ENCODE assay signal across 8 cellular contexts in genomic region chr3:179071161-179071568, GRCh38. TPM values are rescaled to one million over a fixed set of nuclear protein-coding genes. Genes with fewer than 3 reads are reported as not detected.
DNase-seq lines count a peak whose midpoint lies in the region; ATAC-seq, FAIRE-seq and TF ChIP-seq lines count a peak whose summit lies in the region.

No MANE protein-coding gene starts in this region.

- peaks cover 18% of the 10 kb centered on the region for H3K36me3 ChIP-seq in adipocyte (ENCODE audit: control insufficient read depth, insufficient read depth, low read length, severe bottlenecking)
- H3K36me3 ChIP-seq in iPS-15b (ENCODE audit: control insufficient read depth, insufficient read depth, low read length) = no peaks in the 10 kb centered on the region

- no peak for TF ChIP-seq CTCF in AG09309 (IDR thresholded peaks at IDR 0.05; ENCODE audit: control insufficient read depth, insufficient read depth, low read depth, low read length, missing control alignments)

- H3K9ac ChIP-seq in adipocyte (ENCODE audit: low read length) = peak overlapping the region; percentile 97
- peak overlapping the region; percentile 48 for H3K9ac ChIP-seq in iPS-15b (ENCODE audit: low read depth, low read length)

- no peaks in the 10 kb centered on the region for H3K9me3 ChIP-seq in adipocyte (ENCODE audit: control insufficient read depth, low read length)
- no peaks in the 10 kb centered on the region for H3K9me3 ChIP-seq in iPS-15b (ENCODE audit: control insufficient read depth, insufficient read depth, low read length)

- in situ Hi-C loops in SK-MEL-5 (cut with HindIII; ENCODE audit: low pct_unique_long_range_greater_than_20kb, low sequenced_read_pairs) = no loop called here

- peak; percentile 39 for ATAC-seq in HG03342 (IDR thresholded peaks at IDR 0.05; ENCODE audit: unreplicated experiment)

- peak; percentile 26 for FAIRE-seq in GM19239 (lab: Jason Lieb, UNC)

- H3K4me3 ChIP-seq in AG09309 (ENCODE audit: control insufficient read depth, low read depth, low read length) (peak overlapping the region; percentile 66), adipocyte (ENCODE audit: low read length) (peak overlapping the region; percentile 100), iPS-15b (ENCODE audit: low read depth, low read length) (peak overlapping the region; percentile 92)

- H3K4me1 ChIP-seq in adipocyte (ENCODE audit: control insufficient read depth, insufficient read depth, low read length) = peaks cover 31% of the 10 kb centered on the region
- H3K4me1 ChIP-seq in iPS-15b (ENCODE audit: control insufficient read depth, insufficient read depth, low read length) = peaks cover 2% of the 10 kb centered on the region

- DNase-seq in AG09309 (ENCODE audit: low read depth) (no peak), GM19239 (ENCODE audit: insufficient read length, low spot score) (no peak), SK-MEL-5 (ENCODE audit: low read depth, low spot score) (peak; percentile 34), adipocyte (ENCODE audit: low read depth) (peak; percentile 77), AML-193 (lab: John Stamatoyannopoulos, UW) (no peak)
- DNase-seq in stimulated activated CD4-positive, alpha-beta T cell treated with anti-CD3 and anti-CD28 coated beads, Interleukin-12 subunit alpha, Interleukin-12 subunit beta, amount 100 ng/mL, for 4 hours = peak; percentile 51

- H3K27me3 ChIP-seq in adipocyte (replicated peaks; ENCODE audit: control insufficient read depth, insufficient read depth, low read length) (no peaks in the 10 kb centered on the region), iPS-15b (ENCODE audit: control insufficient read depth, insufficient read depth, low read length) (no peaks in the 10 kb centered on the region)

RNA-seq across cellular contexts. Expression of gene ZMAT3, which starts 0.4 kb away (rescaled TPM):
- total RNA-seq in SK-MEL-5 (2014; rRNA removed; shearing (Covaris generic)) = 12.2 and 13.2 TPM in 2 replicates
- polyA plus RNA-seq in SK-MEL-5 (2015; cell fraction: cytosol; rRNA removed) = 24.2 and 36.7 TPM in 2 replicates
- 9.9 and 13.8 TPM in 2 replicates for polyA plus RNA-seq in SK-MEL-5 (2015; cell fraction: nucleus; rRNA removed)

Comparison
In these comparisons a context has a peak if more than half of its experiments do, and no peak if none do; other contexts are left out.
1. DNase-seq: peak in SK-MEL-5 (single experiment), adipocyte (single experiment) and stimulated activated CD4-positive, alpha-beta T cell treated with anti-CD3 and anti-CD28 coated beads, Interleukin-12 subunit alpha, Interleukin-12 subunit beta, amount 100 ng/mL, for 4 hours (single experiment); none in AG09309 (single experiment), GM19239 (single experiment) and AML-193 (0 of 2).
2. Peak in every context shown above with its lines, with median percentiles within 50 percentile points of each other: H3K4me3 ChIP-seq.